ENCODE assay signal across 19 cellular contexts in genomic region chr3:147318900-147319299, GRCh38.
"Had no signal": no experiment of that assay in that cellular context is flagged by ENCODE, and none has a peak within 500 bp of the region (broad histone marks: within the 10 kb centered on the region; RNA-seq: fewer than 3 reads in every experiment).

No MANE protein-coding gene starts in this region.

- H3K4me1 ChIP-seq: gastrocnemius medialis, left lung, upper lobe of right lung had no signal

- FAIRE-seq: colon, kidney had no signal

- H3K9me3 ChIP-seq: gastrocnemius medialis, upper lobe of right lung had no signal

- H3K4me3 ChIP-seq: dorsolateral prefrontal cortex, gastrocnemius medialis, left lung, upper lobe of right lung had no signal

- H3K27me3 ChIP-seq: gastrocnemius medialis, left lung, upper lobe of right lung had no signal

- H3K36me3 ChIP-seq: gastrocnemius medialis, left lung, upper lobe of right lung had no signal

- H3K27ac ChIP-seq: dorsolateral prefrontal cortex, epithelial cell of prostate, gastrocnemius medialis, left lung, upper lobe of right lung had no signal

- ATAC-seq: gastrocnemius medialis, left lung, upper lobe of right lung had no signal

- DNase-seq: activated B cell treated with CpG ODN at 0.5 μM for 24 hours; activated CD4-positive, alpha-beta memory T cell treated with anti-CD3 and anti-CD28 coated beads, Interleukin-2, amount 10 ng/mL, durations not matched to agents 7 days and 5 days; activated CD4-positive, alpha-beta T cell treated with anti-CD3 and anti-CD28 coated beads for 48 hours; activated naive CD4-positive, alpha-beta T cell treated with Interleukin-2 at 50 U/mL for 16 hours; activated naive CD8-positive, alpha-beta T cell treated with anti-CD3 and anti-CD28 coated beads, Interleukin-2, amount 10 ng/mL, durations not matched to agents 7 days and 5 days; activated T-cell treated with anti-CD3 and anti-CD28 coated beads, Interleukin-2, amount 50 U/mL, for 1 hour; caudate nucleus; dorsolateral prefrontal cortex; gastrocnemius medialis; head of caudate nucleus; kidney; left lung; stimulated activated CD4-positive, alpha-beta T cell treated with anti-CD3 and anti-CD28 coated beads, Interleukin-12 subunit alpha, Interleukin-12 subunit beta, amount 100 ng/mL, for 4 hours; stimulated activated CD4-positive, alpha-beta T cell treated with anti-CD3 and anti-CD28 coated beads, Interleukin-1b, Interleukin-23, amount 100 ng/mL, for 48 hours; stimulated activated CD8-positive, alpha-beta memory T cell treated with anti-CD3 and anti-CD28 coated beads, Interleukin-4, amount 100 ng/mL, for 48 hours; stimulated activated naive CD4-positive, alpha-beta T cell; upper lobe of right lung had no signal
